ENCODE assay signal across 27 cellular contexts in the genomic region with DNA sequence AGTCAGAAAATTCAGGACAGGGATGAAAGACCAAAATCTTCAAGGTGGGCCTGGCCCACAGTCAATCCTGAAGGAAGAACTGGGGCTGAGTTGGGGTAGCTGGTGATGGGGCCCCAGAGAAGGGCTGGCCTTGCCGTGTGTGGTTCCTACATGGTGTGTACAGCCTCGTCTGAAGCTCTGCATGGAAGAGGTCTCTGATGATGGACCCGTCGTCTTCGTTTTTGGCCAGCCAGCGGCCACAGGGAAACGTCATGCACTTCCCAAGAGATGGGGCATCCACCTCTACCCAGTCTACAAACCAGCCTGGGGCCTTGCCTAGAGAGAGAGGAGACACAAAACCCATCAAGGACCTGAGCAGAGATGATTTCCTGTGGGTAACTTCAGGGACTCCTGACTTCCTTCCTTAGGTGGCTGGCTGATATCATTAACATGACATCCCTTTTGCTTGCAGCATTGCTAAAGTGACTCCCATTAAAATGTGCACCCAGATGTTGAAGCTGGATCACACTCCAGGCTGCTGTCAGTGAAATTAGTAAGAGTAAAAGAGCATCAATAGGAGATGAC.
"Had no signal": no experiment of that assay in that cellular context is flagged by ENCODE, and none has a peak within 500 bp of the region (broad histone marks: within the 10 kb centered on the region; RNA-seq: fewer than 3 reads in every experiment).

No MANE protein-coding gene starts in this region.

- H3K4me1 Mint-ChIP-seq: nephron; neural progenitor cell; stimulated activated naive B cell treated with anti-CD40 and anti-IgM and Interleukin-4, amounts not matched to agents 10 μg/mL and 1 μg/mL and 100 μg/mL, for 72 hours had no signal

- H3K9ac ChIP-seq: neural progenitor cell, parathyroid adenoma had no signal

- H3K4me2 ChIP-seq: neural progenitor cell had no signal

- H3K27me3 ChIP-seq: neural progenitor cell, ovary, right lobe of liver, sigmoid colon, stomach, thyroid gland, tibial nerve, upper lobe of left lung, vagina had no signal

- H3K4me1 ChIP-seq: neural progenitor cell, parathyroid adenoma, psoas muscle, right lobe of liver, sigmoid colon, stomach, thyroid gland, tibial nerve, upper lobe of left lung, vagina had no signal

- H3K4me3 ChIP-seq: neural progenitor cell, ovary, psoas muscle, right lobe of liver, sigmoid colon, stomach, thoracic aorta, thyroid gland, tibial nerve, upper lobe of left lung, vagina had no signal

- H2AFZ ChIP-seq: neural progenitor cell, parathyroid adenoma had no signal

- DNase-seq: naive thymus-derived CD8-positive, alpha-beta T cell; occipital lobe; ovary; posterior cingulate gyrus; psoas muscle; right cardiac atrium; right lobe of liver; sigmoid colon; small intestine; stimulated activated CD4-positive, alpha-beta T cell treated with anti-CD3 and anti-CD28 coated beads, Interleukin-15, amount 100 ng/mL, for 24 hours; stimulated activated CD4-positive, alpha-beta T cell treated with anti-CD3 and anti-CD28 coated beads, Interleukin-2, amount 100 ng/mL, for 24 hours; stimulated activated CD4-positive, alpha-beta T cell treated with anti-CD3 and anti-CD28 coated beads, Interleukin-2, amount 100 ng/mL, for 48 hours; stimulated activated CD4-positive, alpha-beta T cell treated with anti-CD3 and anti-CD28 coated beads, Interleukin-4, amount 100 ng/mL, for 24 hours; stimulated activated naive B cell treated with anti-CD40 and anti-IgM and Interleukin-4, amounts not matched to agents 10 μg/mL and 1 μg/mL and 100 μg/mL, for 72 hours; stimulated activated naive CD4-positive, alpha-beta T cell treated with Interleukin-2 at 50 U/mL for 16 hours; stomach; upper lobe of left lung had no signal

- H3K36me3 Mint-ChIP-seq: naive thymus-derived CD8-positive, alpha-beta T cell; neural progenitor cell; stimulated activated effector memory CD8-positive, alpha-beta T cell treated with anti-CD3 and anti-CD28 coated beads, Interleukin-12 subunit alpha, Interleukin-12 subunit beta, amount 100 ng/mL, for 72 hours; stimulated activated naive B cell treated with anti-CD40 and anti-IgM and Interleukin-4, amounts not matched to agents 10 μg/mL and 1 μg/mL and 100 μg/mL, for 72 hours had no signal

- H3K27ac Mint-ChIP-seq: naive thymus-derived CD8-positive, alpha-beta T cell; nephron; neural progenitor cell; progenitor cell of endocrine pancreas; stimulated activated effector memory CD8-positive, alpha-beta T cell treated with anti-CD3 and anti-CD28 coated beads, Interleukin-12 subunit alpha, Interleukin-12 subunit beta, amount 100 ng/mL, for 72 hours; stimulated activated naive B cell treated with anti-CD40 and anti-IgM and Interleukin-4, amounts not matched to agents 10 μg/mL and 1 μg/mL and 100 μg/mL, for 72 hours; stimulated activated naive CD8-positive, alpha-beta T cell treated with anti-CD3 and anti-CD28 coated beads, Interleukin-15, Interleukin-2, amounts not matched to agents 100 ng/mL and 50 ng/mL, for 24 hours had no signal

- H3K9me3 Mint-ChIP-seq: stimulated activated effector memory CD8-positive, alpha-beta T cell treated with anti-CD3 and anti-CD28 coated beads, Interleukin-12 subunit alpha, Interleukin-12 subunit beta, amount 100 ng/mL, for 72 hours; stimulated activated naive CD8-positive, alpha-beta T cell treated with anti-CD3 and anti-CD28 coated beads, Interleukin-15, Interleukin-2, amounts not matched to agents 100 ng/mL and 50 ng/mL, for 24 hours had no signal

- H3K27ac ChIP-seq: neural progenitor cell, ovary, parathyroid adenoma, psoas muscle, right lobe of liver, sigmoid colon, stomach, thoracic aorta, thyroid gland, tibial nerve, upper lobe of left lung, vagina had no signal

- ATAC-seq: naive thymus-derived CD8-positive, alpha-beta T cell; psoas muscle; right cardiac atrium; right lobe of liver; stimulated activated effector memory CD8-positive, alpha-beta T cell treated with anti-CD3 and anti-CD28 coated beads, Interleukin-12 subunit alpha, Interleukin-12 subunit beta, amount 100 ng/mL, for 72 hours; stimulated activated naive B cell treated with anti-CD40 and anti-IgM and Interleukin-4, amounts not matched to agents 10 μg/mL and 1 μg/mL and 100 μg/mL, for 72 hours had no signal

- H3K27me3 Mint-ChIP-seq: stimulated activated naive CD8-positive, alpha-beta T cell treated with anti-CD3 and anti-CD28 coated beads, Interleukin-15, Interleukin-2, amounts not matched to agents 100 ng/mL and 50 ng/mL, for 24 hours had no signal

- H3K9me3 ChIP-seq: ovary, psoas muscle, right lobe of liver, sigmoid colon, stomach, thoracic aorta, thyroid gland, tibial nerve, upper lobe of left lung, vagina had no signal

- H3K36me3 ChIP-seq: neural progenitor cell, ovary, right lobe of liver, sigmoid colon, stomach, thoracic aorta, thyroid gland, tibial nerve, upper lobe of left lung, vagina had no signal

- H3K4me3 Mint-ChIP-seq: nephron; neural progenitor cell; stimulated activated effector memory CD8-positive, alpha-beta T cell treated with anti-CD3 and anti-CD28 coated beads, Interleukin-12 subunit alpha, Interleukin-12 subunit beta, amount 100 ng/mL, for 72 hours; stimulated activated naive B cell treated with anti-CD40 and anti-IgM and Interleukin-4, amounts not matched to agents 10 μg/mL and 1 μg/mL and 100 μg/mL, for 72 hours; stimulated activated naive CD8-positive, alpha-beta T cell treated with anti-CD3 and anti-CD28 coated beads, Interleukin-15, Interleukin-2, amounts not matched to agents 100 ng/mL and 50 ng/mL, for 24 hours had no signal

- H3K79me2 ChIP-seq: parathyroid adenoma had no signal
